1 cellular context compared by ENCODE assay signal in the genomic region with DNA sequence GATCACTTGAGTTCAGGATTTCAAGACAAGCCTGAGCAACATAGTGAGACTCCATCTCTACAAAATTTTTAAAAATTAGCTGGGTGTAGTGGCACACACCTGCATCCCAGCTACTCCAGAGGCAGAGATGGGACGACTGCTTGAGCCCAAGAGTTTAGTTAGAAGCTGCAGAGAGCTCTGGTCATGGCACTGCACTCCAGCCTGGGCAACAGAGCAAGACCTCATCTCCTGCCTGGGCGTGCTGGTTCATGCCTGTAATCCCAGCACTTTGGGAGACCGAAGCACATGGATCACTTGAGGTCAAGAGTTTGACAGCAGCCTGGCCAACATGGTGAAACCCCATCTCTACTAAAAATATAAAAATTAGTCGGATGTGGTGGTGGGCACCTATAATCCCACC.
TF ChIP-seq lines count a peak whose summit lies in the region.

No MANE protein-coding gene starts in this region.

TF ChIP-seq in IMR-90, 13 proteins besides CTCF, POLR2A, EP300 and RAD21:
- TF ChIP-seq CHD1 (IDR thresholded peaks at IDR 0.05; ENCODE audit: low read depth, low read length): no peak
